In the genomic region with DNA sequence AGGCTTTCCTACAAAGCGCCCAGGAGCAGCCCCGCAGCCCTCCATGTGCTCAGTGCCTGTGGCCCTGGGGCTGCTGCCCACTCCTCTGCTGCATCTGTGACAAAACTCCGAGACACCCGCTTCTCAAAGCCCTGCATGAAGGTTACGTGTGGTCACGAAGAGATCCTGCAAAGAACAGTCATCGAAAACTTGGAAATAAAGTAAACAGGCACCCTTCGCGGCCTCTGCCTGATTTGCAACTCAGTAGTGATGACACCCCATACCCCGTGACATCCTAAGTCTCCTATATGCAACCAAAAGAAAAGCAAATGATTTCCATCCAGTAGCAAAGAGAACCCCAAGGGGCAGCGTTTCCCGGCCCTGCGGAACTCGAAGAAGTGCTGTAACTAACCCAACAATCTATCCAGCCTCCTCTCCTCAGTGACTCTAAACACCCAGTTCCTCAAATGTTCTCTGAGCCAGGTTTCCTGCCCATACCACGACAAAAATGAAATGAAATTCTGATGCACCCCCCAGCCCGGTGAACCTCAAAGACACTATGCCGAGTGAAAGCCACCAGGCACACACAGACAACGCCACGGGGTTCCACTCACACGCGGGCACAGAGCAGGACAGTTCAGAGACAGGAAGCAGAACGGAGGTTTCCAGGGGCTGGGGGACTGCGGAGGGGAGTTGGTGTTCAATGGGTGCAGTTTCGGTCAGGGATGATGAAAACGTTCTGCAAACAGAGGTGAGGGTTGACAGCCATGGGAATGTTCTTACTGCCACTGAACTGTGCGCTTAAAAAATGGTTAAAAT, we compare ENCODE assay signal across 10 cellular contexts. TPM values are rescaled to one million over a fixed set of nuclear protein-coding genes. Genes with fewer than 3 reads are reported as not detected.
DNase-seq lines count a peak whose midpoint lies in the region; ATAC-seq and TF ChIP-seq lines count a peak whose summit lies in the region.
"Had no signal": no experiment of that assay in that cellular context is flagged by ENCODE, and none has a peak within 500 bp of the region (broad histone marks: within the 10 kb centered on the region; RNA-seq: fewer than 3 reads in every experiment).

No MANE protein-coding gene starts in this region.

- peak; percentile 44 to 68 (median 54) for ATAC-seq in natural killer cell
- no peak for ATAC-seq in GM21447 (IDR thresholded peaks at IDR 0.05; ENCODE audit: unreplicated experiment)

- TF ChIP-seq CTCF in natural killer cell (IDR thresholded peaks at IDR 0.05) = no peak

- in situ Hi-C loops in KBM-7 (cut with MboI; ENCODE audit: low pct_unique_long_range_greater_than_20kb, low sequenced_read_pairs) = no loop called here
- in situ Hi-C loops in ACHN (cut with HindIII; ENCODE audit: low pct_ligation_motif_present, low pct_unique_long_range_greater_than_20kb, low sequenced_read_pairs) = no loop called here

- H3K4me1 Mint-ChIP-seq in activated naive CD8-positive, alpha-beta T cell (ENCODE audit: low read depth) = peaks cover 14% of the 10 kb centered on the region
- peaks cover 32 to 37% of the 10 kb centered on the region in 2 donors for H3K4me1 Mint-ChIP-seq in natural killer cell

- H3K27me3 Mint-ChIP-seq in activated naive CD8-positive, alpha-beta T cell = no peaks in the 10 kb centered on the region
- no peaks in the 10 kb centered on the region for H3K27me3 Mint-ChIP-seq in natural killer cell (ENCODE audit: low read depth in 2 of 2)

- H3K27ac Mint-ChIP-seq in activated naive CD8-positive, alpha-beta T cell = peak overlapping the region; percentile 54
- H3K27ac Mint-ChIP-seq in natural killer cell = peak overlapping the region; percentile 69 to 77

- DNase-seq in CD1c-positive myeloid dendritic cell (ENCODE audit: extremely low spot score) (peak; percentile 83), KBM-7 (peak; percentile 62), natural killer cell (no peak), DMS114 treated with DMSO at 0.1 percent for 48 hours (lab: John Stamatoyannopoulos, UW; ENCODE audit: unreplicated experiment) (no peak), NCI-H226 (no peak), ACHN (no peak)
- DNase-seq: SHP77 treated with DMSO at 0.1 percent for 48 hours; stimulated activated CD4-positive, alpha-beta T cell treated with anti-CD3 and anti-CD28 coated beads, Interleukin-2, amount 100 ng/mL, for 24 hours had no signal

- intact Hi-C loops in natural killer cell (cut with micrococcal nuclease) = no loop called here

- H3K36me3 Mint-ChIP-seq in activated naive CD8-positive, alpha-beta T cell = no peaks in the 10 kb centered on the region
- no peaks in the 10 kb centered on the region for H3K36me3 Mint-ChIP-seq in natural killer cell

- peak overlapping the region; percentile 66 for H3K4me3 Mint-ChIP-seq in activated naive CD8-positive, alpha-beta T cell
- peak overlapping the region; percentile 41 for H3K4me3 Mint-ChIP-seq in natural killer cell

- H3K9me3 Mint-ChIP-seq in activated naive CD8-positive, alpha-beta T cell (ENCODE audit: low read depth) = no peaks in the 10 kb centered on the region
- H3K9me3 Mint-ChIP-seq in natural killer cell = no peaks in the 10 kb centered on the region

RNA-seq across cellular contexts. Expression of a gene that starts 19.0 kb away (rescaled TPM):
- total RNA-seq in natural killer cell = 10 to 100 TPM; 14.5 to 21.6 (median 21.2) TPM

RNA-seq across cellular contexts. Expression of a gene that starts 42.6 kb away (rescaled TPM):
- 10 to 100 TPM; 19.5 to 34.3 (median 33.6) TPM for total RNA-seq in natural killer cell

Comparison
In these comparisons a context has a peak if more than half of its experiments do, and no peak if none do; other contexts are left out.
1. DNase-seq: peak in CD1c-positive myeloid dendritic cell (single experiment) and KBM-7 (single experiment); none in natural killer cell (single experiment), DMS114 treated with DMSO at 0.1 percent for 48 hours (single experiment), NCI-H226 (single experiment) and ACHN (single experiment).